Comparison of ENCODE assay signal across 30 cellular contexts in the genomic region with DNA sequence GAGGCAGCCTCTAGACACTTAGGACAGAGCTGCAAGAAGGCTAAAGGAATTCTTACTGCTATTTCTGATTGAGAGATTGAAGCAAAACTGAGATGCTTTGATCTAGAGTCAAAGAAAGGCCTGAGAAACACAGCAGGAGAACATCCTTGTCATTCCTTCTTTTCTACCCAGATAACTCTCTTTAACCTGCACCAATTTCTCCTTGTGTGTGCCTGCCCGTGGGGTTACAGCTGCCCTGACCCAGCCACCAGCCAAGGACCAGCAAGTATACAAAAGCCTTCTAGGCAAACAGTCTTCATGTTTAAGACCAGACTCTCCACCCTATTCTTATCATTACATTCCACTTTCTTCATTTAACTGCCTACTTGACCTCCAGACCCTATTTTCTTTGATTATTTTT.
"Had no signal": no experiment of that assay in that cellular context is flagged by ENCODE, and none has a peak within 500 bp of the region (broad histone marks: within the 10 kb centered on the region; RNA-seq: fewer than 3 reads in every experiment).

No MANE protein-coding gene starts in this region.

- H3K9me3 ChIP-seq: MG63 had no signal

- DNase-seq: activated CD4-positive, alpha-beta T cell treated with anti-CD3 and anti-CD28 coated beads for 36 hours; activated CD4-positive, alpha-beta T cell treated with anti-CD3 and anti-CD28 coated beads, Interleukin-2, amount 10 ng/mL, durations not matched to agents 7 days and 5 days; activated CD4-positive, alpha-beta T cell treated with anti-CD3 and anti-CD28 coated beads, Interleukin-2, amount 50 U/mL, for 48 hours; activated CD8-positive, alpha-beta T cell treated with anti-CD3 and anti-CD28 coated beads, Interleukin-2, amount 10 ng/mL, durations not matched to agents 7 days and 5 days; activated gamma-delta T cell; activated naive CD4-positive, alpha-beta T cell treated with Interleukin-2 at 50 U/mL for 16 hours; activated naive CD8-positive, alpha-beta T cell treated with anti-CD3 and anti-CD28 coated beads, Interleukin-2, amount 10 ng/mL, durations not matched to agents 7 days and 5 days; activated T-cell treated with anti-CD3 and anti-CD28 coated beads, Interleukin-2, amount 50 U/mL, for 24 hours; amygdala; Kasumi-1; KG1; MG63; NCI-H1048; NCI-H1436 treated with DMSO at 0.1 percent for 48 hours; NCI-H1694 treated with DMSO at 0.1 percent for 48 hours; NCI-H2029; NCI-H345; NCI-H526; NCI-H748 treated with DMSO at 0.1 percent for 48 hours; NK-92 treated with Interleukin-12 subunit alpha and Interleukin-12 subunit beta, amount 100 ng/mL, for 24 hours; PC-9; SIG-M5; SW 1271; T1000; WERI-Rb-1 had no signal

- ATAC-seq: activated CD4-positive, alpha-beta T cell treated with anti-CD3 and anti-CD28 coated beads for 36 hours; activated CD8-positive, alpha-beta T cell treated with anti-CD3 and anti-CD28 coated beads, Interleukin-2, amount 10 ng/mL, durations not matched to agents 7 days and 5 days; Right ventricle myocardium inferior; SK-N-SH treated with all-trans-retinoic acid at 6 μM for 48 hours had no signal

- H3K27ac ChIP-seq: ascending aorta, cardiac muscle cell, PC-9, RWPE1, WERI-Rb-1 had no signal

- H3K4me1 ChIP-seq: ascending aorta had no signal

- H3K36me3 ChIP-seq: ascending aorta, cardiac muscle cell, MG63, WERI-Rb-1 had no signal

- H3K27me3 ChIP-seq: ascending aorta, cardiac muscle cell had no signal

- H3K4me3 ChIP-seq: ascending aorta, cardiac muscle cell, MG63, PC-9 had no signal
